Comparison of ENCODE assay signal across 29 cellular contexts in genomic region chr17:5943232-5943631, GRCh38.
A peak's percentile ranks its signal among the peaks of the same experiment; 100 is the strongest.
DNase-seq lines count a peak whose midpoint lies in the region; ATAC-seq and TF ChIP-seq lines count a peak whose summit lies in the region.
"Had no signal": no experiment of that assay in that cellular context is flagged by ENCODE, and none has a peak within 500 bp of the region (broad histone marks: within the 10 kb centered on the region; RNA-seq: fewer than 3 reads in every experiment).

No MANE protein-coding gene starts in this region.

- H3K9me2 ChIP-seq in OCI-LY7 (ENCODE audit: insufficient read depth, low read length), result no peaks in the 10 kb centered on the region

- H3K9ac ChIP-seq in mesendoderm (ENCODE audit: low read length), result no peak overlapping the region
- H3K9ac ChIP-seq: GM23248, KMS-11 had no signal

- H3K18ac ChIP-seq in mesendoderm (ENCODE audit: low read length), result no peak overlapping the region

- H3K79me2 ChIP-seq in OCI-LY7 (ENCODE audit: insufficient read depth, low read depth, low read length), result no peaks in the 10 kb centered on the region
- no peaks in the 10 kb centered on the region for H3K79me2 ChIP-seq in mesendoderm (ENCODE audit: control insufficient read depth, insufficient read depth, low read length)

- DNase-seq in CMK (ENCODE audit: low read depth), result peak; percentile 32
- no peak for DNase-seq in OCI-LY7 (ENCODE audit: low spot score)
- peak; percentile 1 for DNase-seq in amniotic epithelial cell (ENCODE audit: low read depth)
- peak; percentile 85 for DNase-seq in mesendoderm
- DNase-seq in activated naive CD4-positive, alpha-beta T cell treated with Interleukin-2 at 50 U/mL for 16 hours, result no peak
- no peak for DNase-seq in NCI-H526 treated with DMSO at 0.1 percent for 48 hours (lab: John Stamatoyannopoulos, UW)
- DNase-seq in GM13976 (ENCODE audit: low spot score), result no peak
- DNase-seq: Calu3; CD8-positive, alpha-beta memory T cell; DMS79 treated with DMSO at 0.1 percent for 48 hours; GM23248; HFFc6; IMR-90; NCI-H1092; NCI-H1417 treated with DMSO at 0.1 percent for 48 hours; NCI-H187; NCI-H2081 treated with DMSO at 0.1 percent for 48 hours; NCI-H2171; NCI-H226; NCI-H524; NCI-H774; NK-92 treated with Interleukin-12 subunit alpha and Interleukin-12 subunit beta, amount 100 ng/mL, for 24 hours; SHP77 had no signal

- H2BK5ac ChIP-seq in mesendoderm (ENCODE audit: low read length), result no peak overlapping the region

- H3K4me3 ChIP-seq in OCI-LY7 (ENCODE audit: low read depth, low read length, poor library complexity, severe bottlenecking) (no peak overlapping the region), mesendoderm (ENCODE audit: low read length) (no peak overlapping the region)
- H3K4me3 ChIP-seq: GM23248, HAP-1 had no signal

- CTCF ChIA-PET in OCI-LY7 (lab: Charles Lee; ENCODE audit: unreplicated experiment), result no interaction called here

- no peaks in the 10 kb centered on the region for H3K9me3 ChIP-seq in OCI-LY7 (ENCODE audit: low read length)
- H3K9me3 ChIP-seq: HAP-1 had no signal

- no peak overlapping the region for H3K4ac ChIP-seq in mesendoderm (ENCODE audit: low read depth, low read length)

- no peaks in the 10 kb centered on the region for H3K27me3 ChIP-seq in mesendoderm (ENCODE audit: insufficient read depth, low read length, poor library complexity)

- H3K79me1 ChIP-seq in mesendoderm (ENCODE audit: low read length), result no peaks in the 10 kb centered on the region

- H3K4me2 ChIP-seq in OCI-LY7 (ENCODE audit: low read length), result peak overlapping the region; percentile 43; the same call in 1 of the 2 replicates
- no peak overlapping the region for H3K4me2 ChIP-seq in mesendoderm (ENCODE audit: low read length)
- H3K4me2 ChIP-seq: KMS-11 had no signal

- no peak overlapping the region for H4K8ac ChIP-seq in mesendoderm (ENCODE audit: low read depth, low read length)

- no peak overlapping the region for H2BK15ac ChIP-seq in mesendoderm (replicated peaks; ENCODE audit: low read depth)

- no peak overlapping the region for H3K56ac ChIP-seq in mesendoderm (ENCODE audit: low read length)

- H4K20me1 ChIP-seq in OCI-LY7 (ENCODE audit: insufficient read depth, low read length), result no peaks in the 10 kb centered on the region

- H3K27ac ChIP-seq in OCI-LY7 (ENCODE audit: low read depth, low read length, poor library complexity, severe bottlenecking) (peak overlapping the region; percentile 28), mesendoderm (ENCODE audit: low read depth, low read length) (peak overlapping the region; percentile 46)
- H3K27ac ChIP-seq: 22Rv1, GM23248, KMS-11, RWPE1 had no signal

- no peak for ATAC-seq in GM18502 (IDR thresholded peaks at IDR 0.05; ENCODE audit: poor library complexity, unreplicated experiment)
- ATAC-seq: Panc1 had no signal

- H2AK5ac ChIP-seq in mesendoderm (ENCODE audit: low read length), result no peak overlapping the region

- peaks cover 21% of the 10 kb centered on the region for H3K4me1 ChIP-seq in OCI-LY7 (ENCODE audit: insufficient read depth, low read length, poor library complexity, severe bottlenecking)
- no peaks in the 10 kb centered on the region for H3K4me1 ChIP-seq in mesendoderm (ENCODE audit: control insufficient read depth, low read depth, low read length)
- H3K4me1 ChIP-seq: HAP-1 had no signal

- POLR2A ChIA-PET in OCI-LY7 (lab: Charles Lee), result no interaction called here

- no peak overlapping the region for H3K23ac ChIP-seq in mesendoderm (ENCODE audit: low read length)

- in situ Hi-C loops in GM13976 (cut with MboI; ENCODE audit: low sequenced_read_pairs, unreplicated experiment), result no loop called here

- no CpG with 5 or more reads among the region's 7 CpGs for WGBS in mesendoderm (ENCODE audit: extremely low coverage, insufficient coverage, low lambda C conversion rate)

- H4K5ac ChIP-seq in mesendoderm (ENCODE audit: low read length), result no peak overlapping the region

- H2BK120ac ChIP-seq in mesendoderm (ENCODE audit: low read depth, low read length), result no peak overlapping the region

- no TSS peak for BruUV-seq in OCI-LY7 (replicated peaks; lab: Mats Ljungman, UMichigan)

- TF ChIP-seq CTCF in OCI-LY7 (conservative IDR thresholded peaks at IDR 0.05; ENCODE audit: low read length) (no peak), GM13976 (IDR thresholded peaks at IDR 0.05; ENCODE audit: borderline replicate concordance, control extremely low read depth, extremely low read depth, insufficient read depth, missing control alignments) (no peak)

- intact Hi-C loops in OCI-LY7 (cut with micrococcal nuclease; ENCODE audit: unreplicated experiment), result no loop called here

- H2AFZ ChIP-seq in OCI-LY7 (ENCODE audit: low read length), result peak overlapping the region; percentile 35; the same call in 1 of the 2 replicates
- H2AFZ ChIP-seq: GM23248 had no signal

- H3K36me3 ChIP-seq in OCI-LY7 (ENCODE audit: insufficient read depth, low read length) (no peaks in the 10 kb centered on the region), mesendoderm (ENCODE audit: control insufficient read depth, insufficient read depth, low read length) (no peaks in the 10 kb centered on the region)
- H3K36me3 ChIP-seq: HAP-1 had no signal

Comparison
In these comparisons a context has a peak if more than half of its experiments do, and no peak if none do; other contexts are left out.
1. DNase-seq: peak in CMK (single experiment), amniotic epithelial cell (single experiment) and mesendoderm (single experiment); none in OCI-LY7 (single experiment), activated naive CD4-positive, alpha-beta T cell treated with Interleukin-2 at 50 U/mL for 16 hours (single experiment), NCI-H526 treated with DMSO at 0.1 percent for 48 hours (single experiment) and GM13976 (single experiment).